In the genomic region with DNA sequence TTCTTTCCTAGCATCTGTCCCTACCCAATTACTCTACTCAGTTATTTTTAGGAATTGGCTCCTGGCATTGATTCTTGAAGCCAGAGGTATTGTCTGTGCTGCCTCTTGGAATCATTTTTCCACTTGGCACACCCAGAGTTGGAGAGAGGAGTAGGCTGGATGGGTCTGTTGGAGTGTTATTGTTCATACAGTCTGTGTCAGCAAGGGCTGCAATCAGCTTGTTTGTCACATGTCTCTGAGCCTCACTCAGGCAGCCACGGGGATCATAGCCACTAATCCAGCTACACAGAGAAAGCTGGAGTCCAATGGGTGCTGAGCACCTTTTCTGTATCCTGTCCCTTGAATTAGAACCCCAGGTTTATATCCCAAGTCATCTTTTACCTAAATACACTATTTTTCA, we compare ENCODE assay signal across 17 cellular contexts.
A peak's percentile ranks its signal among the peaks of the same experiment; 100 is the strongest.
DNase-seq lines count a peak whose midpoint lies in the region; ATAC-seq and TF ChIP-seq lines count a peak whose summit lies in the region.
"Had no signal": no experiment of that assay in that cellular context is flagged by ENCODE, and none has a peak within 500 bp of the region (broad histone marks: within the 10 kb centered on the region; RNA-seq: fewer than 3 reads in every experiment).

No MANE protein-coding gene starts in this region.

- 0 to 16% (median 14%) methylated on average over 1 of the region's 1 CpG for WGBS in psoas muscle, 3 donors

- H3K9me3 ChIP-seq in psoas muscle: no peaks in the 10 kb centered on the region
- H3K9me3 ChIP-seq: ovary, SJSA1 had no signal

- H3K4me3 Mint-ChIP-seq in natural killer cell treated with Interleukin-12 subunit alpha and Interleukin-12 subunit beta and Interleukin-15 and Interleukin-18, amount 100 ng/mL, for 72 hours: no peak overlapping the region
- H3K4me3 Mint-ChIP-seq: activated CD4-positive, alpha-beta T cell treated with anti-CD3 and anti-CD28 coated beads, Interleukin-2, amount 10 ng/mL, durations not matched to agents 24 days and 14 days; activated naive CD8-positive, alpha-beta T cell treated with anti-CD3 and anti-CD28 coated beads, Interleukin-2, amount 10 ng/mL, durations not matched to agents 7 days and 5 days had no signal

- H3K4me1 Mint-ChIP-seq in natural killer cell treated with Interleukin-12 subunit alpha and Interleukin-12 subunit beta and Interleukin-15 and Interleukin-18, amount 100 ng/mL, for 72 hours (ENCODE audit: low read depth in 2 of 2): peaks cover 0 to 3% of the 10 kb centered on the region in 2 donors
- H3K4me1 Mint-ChIP-seq: activated CD4-positive, alpha-beta T cell treated with anti-CD3 and anti-CD28 coated beads, Interleukin-2, amount 10 ng/mL, durations not matched to agents 24 days and 14 days had no signal

- H3K4me3 ChIP-seq in psoas muscle: no peak overlapping the region
- H3K4me3 ChIP-seq: cardiac muscle cell, ovary, SJSA1 had no signal

- H3K9me3 Mint-ChIP-seq in natural killer cell treated with Interleukin-12 subunit alpha and Interleukin-12 subunit beta and Interleukin-15 and Interleukin-18, amount 100 ng/mL, for 72 hours: peaks cover 1% of the 10 kb centered on the region
- H3K9me3 Mint-ChIP-seq: activated CD4-positive, alpha-beta T cell treated with anti-CD3 and anti-CD28 coated beads, Interleukin-2, amount 10 ng/mL, durations not matched to agents 24 days and 14 days had no signal

- ATAC-seq in Right ventricle myocardium inferior (peak; percentile 93), psoas muscle (peak; percentile 80 to 95 (median 91)), HG03139 (IDR thresholded peaks at IDR 0.05; ENCODE audit: unreplicated experiment) (no peak)
- no peak for ATAC-seq in natural killer cell treated with Interleukin-12 subunit alpha and Interleukin-12 subunit beta and Interleukin-15 and Interleukin-18, amount 100 ng/mL, for 72 hours

- H3K36me3 Mint-ChIP-seq in natural killer cell treated with Interleukin-12 subunit alpha and Interleukin-12 subunit beta and Interleukin-15 and Interleukin-18, amount 100 ng/mL, for 72 hours: peaks cover under 1% of the 10 kb centered on the region

- no peaks in the 10 kb centered on the region for H3K36me3 ChIP-seq in psoas muscle (ENCODE audit: insufficient read depth in 1 of 2, low read depth in 1 of 2)
- H3K36me3 ChIP-seq: cardiac muscle cell, ovary, SJSA1 had no signal

- H3K27ac ChIP-seq in psoas muscle: peak overlapping the region; percentile 69
- H3K27ac ChIP-seq: cardiac muscle cell, ovary, SJSA1 had no signal

- no peak for TF ChIP-seq CTCF in psoas muscle (IDR thresholded peaks at IDR 0.05)

- DNase-seq in NCI-H1105 treated with DMSO at 0.1 percent for 48 hours (lab: John Stamatoyannopoulos, UW): peak; percentile 48
- DNase-seq in NCI-H446 (lab: John Stamatoyannopoulos, UW): peak; percentile 86 to 94
- no peak for DNase-seq in Right ventricle myocardium inferior (ENCODE audit: missing footprints)
- DNase-seq in psoas muscle: peak in 1 of 2 donors; percentile 49
- no peak for DNase-seq in H4 (ENCODE audit: low spot score)
- no peak for DNase-seq in natural killer cell treated with Interleukin-12 subunit alpha and Interleukin-12 subunit beta and Interleukin-15 and Interleukin-18, amount 100 ng/mL, for 72 hours (ENCODE audit: low spot score)
- DNase-seq in AML-193 (lab: John Stamatoyannopoulos, UW): no peak
- DNase-seq: activated CD4-positive, alpha-beta T cell treated with anti-CD3 and anti-CD28 coated beads, Interleukin-2, amount 10 ng/mL, durations not matched to agents 24 days and 14 days; activated naive CD8-positive, alpha-beta T cell treated with anti-CD3 and anti-CD28 coated beads, Interleukin-2, amount 10 ng/mL, durations not matched to agents 7 days and 5 days; islet precursor cell; NCI-H1436; ovary; stimulated activated CD4-positive, alpha-beta T cell treated with anti-CD3 and anti-CD28 coated beads, Interleukin-12 subunit alpha, Interleukin-12 subunit beta, amount 100 ng/mL, for 4 hours; T-helper 9 cell had no signal

- intact Hi-C loops in Right ventricle myocardium inferior (cut with DNase I) (no loop called here), psoas muscle (cut with DNase I) (loop anchor here in 1 of 2 donors (5.0 kb wide), 1 partner anchor 40 kb away; no protein-coding TSS in a partner anchor)

- peaks cover 0 to 6% of the 10 kb centered on the region in 2 donors for H3K27me3 Mint-ChIP-seq in natural killer cell treated with Interleukin-12 subunit alpha and Interleukin-12 subunit beta and Interleukin-15 and Interleukin-18, amount 100 ng/mL, for 72 hours
- H3K27me3 Mint-ChIP-seq: activated naive CD8-positive, alpha-beta T cell treated with anti-CD3 and anti-CD28 coated beads, Interleukin-2, amount 10 ng/mL, durations not matched to agents 7 days and 5 days had no signal

- no peaks in the 10 kb centered on the region for H3K27me3 ChIP-seq in psoas muscle (ENCODE audit: insufficient read depth in 3 of 3, low read length in 2 of 3)
- H3K27me3 ChIP-seq: cardiac muscle cell, ovary, SJSA1 had no signal

- no peak overlapping the region for H3K27ac Mint-ChIP-seq in natural killer cell treated with Interleukin-12 subunit alpha and Interleukin-12 subunit beta and Interleukin-15 and Interleukin-18, amount 100 ng/mL, for 72 hours
- H3K27ac Mint-ChIP-seq: activated CD4-positive, alpha-beta T cell treated with anti-CD3 and anti-CD28 coated beads, Interleukin-2, amount 10 ng/mL, durations not matched to agents 24 days and 14 days; activated naive CD8-positive, alpha-beta T cell treated with anti-CD3 and anti-CD28 coated beads, Interleukin-2, amount 10 ng/mL, durations not matched to agents 7 days and 5 days had no signal

- peaks cover 19% of the 10 kb centered on the region for H3K4me1 ChIP-seq in psoas muscle

Comparison
In these comparisons a context has a peak if more than half of its experiments do, and no peak if none do; other contexts are left out.
1. DNase-seq: peak in NCI-H1105 treated with DMSO at 0.1 percent for 48 hours (single experiment) and NCI-H446 (2 of 2); none in Right ventricle myocardium inferior (single experiment), H4 (single experiment), natural killer cell treated with Interleukin-12 subunit alpha and Interleukin-12 subunit beta and Interleukin-15 and Interleukin-18, amount 100 ng/mL, for 72 hours (single experiment) and AML-193 (0 of 2).
2. ATAC-seq: peak in Right ventricle myocardium inferior (single experiment) and psoas muscle (4 of 4); none in HG03139 (single experiment) and natural killer cell treated with Interleukin-12 subunit alpha and Interleukin-12 subunit beta and Interleukin-15 and Interleukin-18, amount 100 ng/mL, for 72 hours (0 of 2).